In genomic region chr10:125120046-125120710, GRCh38 we compare ENCODE assay signal across 13 cellular contexts. TPM values are rescaled to one million over a fixed set of nuclear protein-coding genes. Genes with fewer than 3 reads are reported as not detected.
DNase-seq lines count a peak whose midpoint lies in the region; ATAC-seq and TF ChIP-seq lines count a peak whose summit lies in the region.
"Had no signal": no experiment of that assay in that cellular context is flagged by ENCODE, and none has a peak within 500 bp of the region (broad histone marks: within the 10 kb centered on the region; RNA-seq: fewer than 3 reads in every experiment).

No MANE protein-coding gene starts in this region.

- H3K4me1 ChIP-seq in left ventricle myocardium inferior = peaks cover 100% of the 10 kb centered on the region
- no peaks in the 10 kb centered on the region for H3K4me1 ChIP-seq in endodermal cell (ENCODE audit: control insufficient read depth, insufficient read depth, low read length)
- no peaks in the 10 kb centered on the region for H3K4me1 ChIP-seq in effector memory CD4-positive, alpha-beta T cell (ENCODE audit: control insufficient read depth, insufficient read depth, low read length, poor library complexity, severe bottlenecking)

- 83 to 94% methylated on average over 11 of the region's 11 CpGs for WGBS in endodermal cell (ENCODE audit: insufficient coverage in 1 of 2, insufficient read length in 1 of 2), 2 experiments

- H3K27ac Mint-ChIP-seq in endodermal cell = peak overlapping the region; percentile 71
- H3K27ac Mint-ChIP-seq in mesothelial cell of epicardium = peak overlapping the region; percentile 43
- H3K27ac Mint-ChIP-seq: activated CD4-positive, alpha-beta memory T cell treated with anti-CD3 and anti-CD28 coated beads for 36 hours; activated naive CD8-positive, alpha-beta T cell treated with anti-CD3 and anti-CD28 coated beads for 36 hours had no signal

- H3K9me3 Mint-ChIP-seq in endodermal cell = no peaks in the 10 kb centered on the region
- H3K9me3 Mint-ChIP-seq in mesothelial cell of epicardium = no peaks in the 10 kb centered on the region
- H3K9me3 Mint-ChIP-seq: activated CD4-positive, alpha-beta memory T cell treated with anti-CD3 and anti-CD28 coated beads for 36 hours; activated naive CD8-positive, alpha-beta T cell treated with anti-CD3 and anti-CD28 coated beads for 36 hours had no signal

- intact Hi-C loops in left ventricle myocardium inferior (cut with micrococcal nuclease) = no loop called here
- intact Hi-C loops in cardiac septum (cut with DNase I) = loop anchor here (5.0 kb wide), 1 partner anchor 38 kb away; no protein-coding TSS in a partner anchor

- no peak overlapping the region for H3K4me3 ChIP-seq in left ventricle myocardium inferior
- no peak overlapping the region for H3K4me3 ChIP-seq in endodermal cell (ENCODE audit: low read length)
- no peak overlapping the region for H3K4me3 ChIP-seq in effector memory CD4-positive, alpha-beta T cell (ENCODE audit: insufficient read depth, low read depth, low read length, poor library complexity, severe bottlenecking)
- H3K4me3 ChIP-seq: tibial nerve had no signal

- no peaks in the 10 kb centered on the region for H3K27me3 Mint-ChIP-seq in endodermal cell (ENCODE audit: insufficient read depth)
- H3K27me3 Mint-ChIP-seq in mesothelial cell of epicardium (ENCODE audit: low read depth) = no peaks in the 10 kb centered on the region
- H3K27me3 Mint-ChIP-seq: activated CD4-positive, alpha-beta memory T cell treated with anti-CD3 and anti-CD28 coated beads for 36 hours; activated naive CD8-positive, alpha-beta T cell treated with anti-CD3 and anti-CD28 coated beads for 36 hours had no signal

- peaks cover 27% of the 10 kb centered on the region for H3K4me1 Mint-ChIP-seq in endodermal cell
- peaks cover 29% of the 10 kb centered on the region for H3K4me1 Mint-ChIP-seq in mesothelial cell of epicardium
- H3K4me1 Mint-ChIP-seq: activated naive CD8-positive, alpha-beta T cell treated with anti-CD3 and anti-CD28 coated beads for 36 hours had no signal

- H3K4me3 Mint-ChIP-seq in endodermal cell (no peak overlapping the region), mesothelial cell of epicardium (no peak overlapping the region)
- H3K4me3 Mint-ChIP-seq: activated CD4-positive, alpha-beta memory T cell treated with anti-CD3 and anti-CD28 coated beads for 36 hours; activated naive CD8-positive, alpha-beta T cell treated with anti-CD3 and anti-CD28 coated beads for 36 hours had no signal

- H3K27me3 ChIP-seq in left ventricle myocardium inferior (ENCODE audit: low read depth) (no peaks in the 10 kb centered on the region), endodermal cell (ENCODE audit: control insufficient read depth, insufficient read depth, low read length, poor library complexity, severe bottlenecking) (no peaks in the 10 kb centered on the region)
- no peaks in the 10 kb centered on the region for H3K27me3 ChIP-seq in effector memory CD4-positive, alpha-beta T cell (replicated peaks; ENCODE audit: control insufficient read depth, insufficient read depth, low read length, poor library complexity, severe bottlenecking)
- H3K27me3 ChIP-seq: tibial nerve had no signal

- TF ChIP-seq CTCF in left ventricle myocardium inferior (IDR thresholded peaks at IDR 0.05; ENCODE audit: borderline replicate concordance) (no peak), endodermal cell (conservative IDR thresholded peaks at IDR 0.05) (no peak), mesothelial cell of epicardium (IDR thresholded peaks at IDR 0.05; ENCODE audit: unreplicated experiment) (no peak)

- H3K9me3 ChIP-seq in left ventricle myocardium inferior (replicated peaks) = no peaks in the 10 kb centered on the region
- H3K9me3 ChIP-seq in endodermal cell (ENCODE audit: control insufficient read depth, low read length) = no peaks in the 10 kb centered on the region
- H3K9me3 ChIP-seq in effector memory CD4-positive, alpha-beta T cell (ENCODE audit: control insufficient read depth, low read length) = no peaks in the 10 kb centered on the region
- H3K9me3 ChIP-seq: tibial nerve had no signal

- H3K27ac ChIP-seq in left ventricle myocardium inferior (replicated peaks) (peak overlapping the region; percentile 16), endodermal cell (ENCODE audit: low read depth, low read length) (no peak overlapping the region)
- H3K27ac ChIP-seq in effector memory CD4-positive, alpha-beta T cell (ENCODE audit: insufficient read depth, low read length, poor library complexity, severe bottlenecking) = no peak overlapping the region

- H3K9ac ChIP-seq in endodermal cell (ENCODE audit: extremely low read depth, low read length, poor library complexity, severe bottlenecking) = no peak overlapping the region

- ATAC-seq in GM18511 (IDR thresholded peaks at IDR 0.05; ENCODE audit: unreplicated experiment) = no peak

- H3K36me3 ChIP-seq in left ventricle myocardium inferior = no peaks in the 10 kb centered on the region
- H3K36me3 ChIP-seq in endodermal cell (ENCODE audit: control insufficient read depth, insufficient read depth, low read length) = peaks cover 9% of the 10 kb centered on the region
- no peaks in the 10 kb centered on the region for H3K36me3 ChIP-seq in effector memory CD4-positive, alpha-beta T cell (ENCODE audit: control insufficient read depth, insufficient read depth, low read length)
- H3K36me3 ChIP-seq: tibial nerve had no signal

- H3K36me3 Mint-ChIP-seq in endodermal cell (ENCODE audit: low read depth) = peaks cover 22% of the 10 kb centered on the region
- H3K36me3 Mint-ChIP-seq in mesothelial cell of epicardium = peaks cover 11% of the 10 kb centered on the region
- H3K36me3 Mint-ChIP-seq: activated CD4-positive, alpha-beta memory T cell treated with anti-CD3 and anti-CD28 coated beads for 36 hours; activated naive CD8-positive, alpha-beta T cell treated with anti-CD3 and anti-CD28 coated beads for 36 hours had no signal

- DNase-seq in left ventricle myocardium inferior = no peak
- DNase-seq in cardiac septum (ENCODE audit: low spot score) = no peak
- DNase-seq in endodermal cell = no peak
- no peak for DNase-seq in mesothelial cell of epicardium (ENCODE audit: low spot score in 2 of 2, unreplicated experiment in 2 of 2)
- DNase-seq in CD1c-positive myeloid dendritic cell (ENCODE audit: extremely low spot score) = no peak
- no peak for DNase-seq in NCI-H187 (lab: John Stamatoyannopoulos, UW)
- no peak for DNase-seq in effector memory CD4-positive, alpha-beta T cell
- DNase-seq: activated CD4-positive, alpha-beta memory T cell treated with anti-CD3 and anti-CD28 coated beads for 36 hours; activated naive CD8-positive, alpha-beta T cell treated with anti-CD3 and anti-CD28 coated beads for 36 hours; effector CD8-positive, alpha-beta T cell; NCI-H1105 had no signal

RNA-seq across cellular contexts. Expression of gene CTBP2, which starts 40.2 kb away (rescaled TPM):
- 29.1 TPM for total RNA-seq in left ventricle myocardium inferior
- total RNA-seq in cardiac septum = 35.9 TPM
- total RNA-seq in endodermal cell = 100 to 1,000 TPM in 1 of 2 donors, 10 to 100 TPM in 1; 75.3 to 109 TPM
- polyA plus RNA-seq in endodermal cell (2013, experiment 1 of 2) = 119 TPM
- polyA plus RNA-seq in endodermal cell (2013, experiment 2 of 2) = 108 TPM
- 115 to 122 TPM (median 121 TPM) in 3 replicates for total RNA-seq in mesothelial cell of epicardium
